ENCODE assay signal across 8 cellular contexts in genomic region chr12:85280138-85280983, GRCh38. TPM values are rescaled to one million over a fixed set of nuclear protein-coding genes. Genes with fewer than 3 reads are reported as not detected.
DNase-seq lines count a peak whose midpoint lies in the region; ATAC-seq and TF ChIP-seq lines count a peak whose summit lies in the region.

Gene ALX1 (plus strand): TSS chr12:85280220. CDS start chr12:85280262, 42 bp downstream.

- peak within 1 kb of the TSS; percentile 73 for H3K4me3 Mint-ChIP-seq in Caco-2 (ENCODE audit: unreplicated experiment)
- peak within 1 kb of the TSS; percentile 97 for H3K4me3 Mint-ChIP-seq in GM23338

- peak within 1 kb of the TSS; percentile 90 for H2AFZ ChIP-seq in GM23338

- no peak within 1 kb of the TSS for H3K27ac Mint-ChIP-seq in Caco-2 (ENCODE audit: unreplicated experiment)
- H3K27ac Mint-ChIP-seq in GM23338: peak within 1 kb of the TSS; percentile 94

- H3K4me1 ChIP-seq in Caco-2: 0 out of 2 replicates have a peak, but pooled peaks cover 8% of the 10 kb centered on the region
- H3K4me1 ChIP-seq in GM23338 (ENCODE audit: insufficient read depth): peaks cover 45% of the 10 kb centered on the region
- H3K4me1 ChIP-seq in duodenal mucosa (ENCODE audit: control insufficient read depth in 1 of 2, insufficient read depth in 2 of 2, low read length in 2 of 2): peaks cover 5 to 11% of the 10 kb centered on the region in 2 donors
- no peaks in the 10 kb centered on the region for H3K4me1 ChIP-seq in mesodermal cell (ENCODE audit: control insufficient read depth, insufficient read depth, low read length, poor library complexity, severe bottlenecking)

- CTCF ChIA-PET in Caco-2 (lab: Charles Lee): interaction anchor here (0.6 kb wide), 1 partner anchor 592 kb away, joined by 3 read pairs; no protein-coding TSS in a partner anchor

- TF ChIP-seq CTCF in Caco-2 (IDR thresholded peaks at IDR 0.05; ENCODE audit: insufficient read depth in 1 of 2, low read depth in 1 of 2, low read length in 1 of 2, severe bottlenecking in 1 of 2, unreplicated experiment in 1 of 2): no peak
- TF ChIP-seq CTCF in GM23338 (conservative IDR thresholded peaks at IDR 0.05; ENCODE audit: low read depth in 2 of 2): peak in 1 of 2 experiments; percentile 30; a peak in 1 of 4 replicates

- peak; percentile 73 for ATAC-seq in GM23338
- ATAC-seq in HG03280 (IDR thresholded peaks at IDR 0.05; ENCODE audit: unreplicated experiment): no peak
- ATAC-seq in HG03139 (IDR thresholded peaks at IDR 0.05; ENCODE audit: unreplicated experiment): no peak

- DNase-seq in Caco-2: peak; percentile 37 to 45
- peak; percentile 91 for DNase-seq in GM23338 (ENCODE audit: low spot score)
- DNase-seq in NCI-H748 treated with DMSO at 0.1 percent for 48 hours (lab: John Stamatoyannopoulos, UW): peak; percentile 92
- no peak for DNase-seq in midbrain (lab: John Stamatoyannopoulos, UW)

- H3K9ac ChIP-seq in duodenal mucosa (ENCODE audit: low read depth in 1 of 2, low read length in 2 of 2): peak within 1 kb of the TSS in 1 of 2 donors; percentile 23

- peak within 1 kb of the TSS; percentile 83 for H3K4me2 ChIP-seq in GM23338

- intact Hi-C loops in Caco-2 (cut with micrococcal nuclease; ENCODE audit: unreplicated experiment): loop anchor here (2.0 to 10.0 kb wide), 2 partner anchors 56 to 206 kb away; no protein-coding TSS in a partner anchor

- POLR2A ChIA-PET in Caco-2 (lab: Charles Lee): no interaction called here

- H3K36me3 ChIP-seq in Caco-2 (ENCODE audit: control insufficient read depth, insufficient read depth, low read length): no peaks in the 10 kb centered on the region
- no peaks in the 10 kb centered on the region for H3K36me3 ChIP-seq in GM23338 (ENCODE audit: insufficient read depth)
- no peaks in the 10 kb centered on the region for H3K36me3 ChIP-seq in duodenal mucosa (ENCODE audit: control insufficient read depth in 1 of 2, insufficient read depth in 2 of 2, low read length in 2 of 2)
- H3K36me3 ChIP-seq in mesodermal cell (ENCODE audit: control insufficient read depth, insufficient read depth, low read length): no peaks in the 10 kb centered on the region

- WGBS in mesodermal cell (ENCODE audit: insufficient coverage in 2 of 2), 2 experiments: 0 to 1% methylated on average over 21 to 34 of the region's 53 CpGs

- peak within 1 kb of the TSS; percentile 48 for H3K4me3 ChIP-seq in Caco-2 (ENCODE audit: low read depth, low read length)
- H3K4me3 ChIP-seq in GM23338: peak within 1 kb of the TSS; percentile 86
- peak within 1 kb of the TSS; percentile 77 to 79 for H3K4me3 ChIP-seq in duodenal mucosa (ENCODE audit: low read depth in 1 of 2, low read length in 2 of 2)
- peak within 1 kb of the TSS; percentile 52 for H3K4me3 ChIP-seq in mesodermal cell (ENCODE audit: extremely low read depth, insufficient read depth, low read length, poor library complexity, severe bottlenecking)

- H3K27me3 ChIP-seq in Caco-2 (replicated peaks; ENCODE audit: control insufficient read depth, insufficient read depth, low read length): no peaks in the 10 kb centered on the region
- H3K27me3 ChIP-seq in GM23338 (ENCODE audit: insufficient read depth): peaks cover 66% of the 10 kb centered on the region
- peaks cover 42 to 77% of the 10 kb centered on the region in 2 donors for H3K27me3 ChIP-seq in duodenal mucosa (ENCODE audit: control insufficient read depth in 1 of 2, insufficient read depth in 2 of 2, low read length in 2 of 2)

- no peaks in the 10 kb centered on the region for H3F3A ChIP-seq in GM23338 (replicated peaks; ENCODE audit: low read depth)

- H3K27ac ChIP-seq in GM23338 (ENCODE audit: low read depth): peak within 1 kb of the TSS; percentile 5; the same call in 1 of the 2 replicates
- no peak within 1 kb of the TSS for H3K27ac ChIP-seq in duodenal mucosa (ENCODE audit: low read depth, low read length)
- H3K27ac ChIP-seq in mesodermal cell (ENCODE audit: low read depth, low read length, severe bottlenecking): peak within 1 kb of the TSS; percentile 79

- H3K36me3 Mint-ChIP-seq in Caco-2 (ENCODE audit: insufficient read depth, unreplicated experiment): no peaks in the 10 kb centered on the region
- H3K36me3 Mint-ChIP-seq in GM23338 (ENCODE audit: low read depth): no peaks in the 10 kb centered on the region

- H3K27me3 Mint-ChIP-seq in Caco-2 (ENCODE audit: insufficient read depth, unreplicated experiment): peaks cover 10% of the 10 kb centered on the region
- H3K27me3 Mint-ChIP-seq in GM23338 (ENCODE audit: insufficient read depth, low read depth, poor library complexity): peaks cover 59% of the 10 kb centered on the region

- H3K4me1 Mint-ChIP-seq in Caco-2 (ENCODE audit: low read depth, unreplicated experiment): no peaks in the 10 kb centered on the region
- H3K4me1 Mint-ChIP-seq in GM23338: peaks cover 29% of the 10 kb centered on the region

- no peaks in the 10 kb centered on the region for H3K9me2 ChIP-seq in GM23338 (ENCODE audit: insufficient read depth)

- peaks cover 9% of the 10 kb centered on the region; the same call in 1 of the 2 replicates for H4K20me1 ChIP-seq in GM23338 (replicated peaks; ENCODE audit: insufficient read depth)

- no peaks in the 10 kb centered on the region for H3K79me2 ChIP-seq in GM23338 (replicated peaks; ENCODE audit: insufficient read depth)

- H3K9me3 Mint-ChIP-seq in Caco-2 (ENCODE audit: unreplicated experiment): no peaks in the 10 kb centered on the region
- H3K9me3 Mint-ChIP-seq in GM23338: no peaks in the 10 kb centered on the region

- H3K9me3 ChIP-seq in Caco-2 (no peaks in the 10 kb centered on the region), duodenal mucosa (ENCODE audit: control insufficient read depth in 1 of 2, low read length in 2 of 2) (no peaks in the 10 kb centered on the region), mesodermal cell (ENCODE audit: control insufficient read depth, low read length) (no peaks in the 10 kb centered on the region)

- BruUV-seq in Caco-2 (replicated peaks; lab: Mats Ljungman, UMichigan): no TSS peak

TF ChIP-seq in GM23338, 12 proteins besides CTCF, POLR2A, EP300 and RAD21:
- peak; percentile 80 for TF ChIP-seq CREB1 (CRISPR knock-in tag; IDR thresholded peaks at IDR 0.05; ENCODE audit: low read depth)
- TF ChIP-seq ZNF114 (CRISPR knock-in tag; IDR thresholded peaks at IDR 0.05): 0 out of 2 replicates have a peak, but pooled peaks have one; percentile 46
- no peak for TF ChIP-seq REST (IDR thresholded peaks at IDR 0.05; ENCODE audit: unreplicated experiment)
- no peak for TF ChIP-seq ETS1 (IDR thresholded peaks at IDR 0.05)

RNA-seq across cellular contexts. Expression of gene ALX1, which starts in this region (rescaled TPM):
- total RNA-seq in Caco-2 (2022): not detected in 2 replicates
- 0.49 and 1.2 TPM in 2 replicates for total RNA-seq in GM23338 (2014; rRNA removed; shearing (Covaris generic))
- 0.70 and 1.1 TPM in 2 replicates for polyA plus RNA-seq in GM23338 (2016; fragmentation: Nextera tagmentation; extraction: Ambion mirVana)
- polyA plus RNA-seq in mesodermal cell (2013, experiment 1 of 2): 3.9 TPM
- polyA plus RNA-seq in mesodermal cell (2013, experiment 2 of 2): 4.7 TPM

Comparison
In these comparisons a context has a peak if more than half of its experiments do, and no peak if none do; other contexts are left out.
1. Peak in DNase-seq and H3K4me3 ChIP-seq in Caco-2; RNA of the gene not detected or under 1 TPM.